Comparison of ENCODE assay signal across 11 cellular contexts in the genomic region with DNA sequence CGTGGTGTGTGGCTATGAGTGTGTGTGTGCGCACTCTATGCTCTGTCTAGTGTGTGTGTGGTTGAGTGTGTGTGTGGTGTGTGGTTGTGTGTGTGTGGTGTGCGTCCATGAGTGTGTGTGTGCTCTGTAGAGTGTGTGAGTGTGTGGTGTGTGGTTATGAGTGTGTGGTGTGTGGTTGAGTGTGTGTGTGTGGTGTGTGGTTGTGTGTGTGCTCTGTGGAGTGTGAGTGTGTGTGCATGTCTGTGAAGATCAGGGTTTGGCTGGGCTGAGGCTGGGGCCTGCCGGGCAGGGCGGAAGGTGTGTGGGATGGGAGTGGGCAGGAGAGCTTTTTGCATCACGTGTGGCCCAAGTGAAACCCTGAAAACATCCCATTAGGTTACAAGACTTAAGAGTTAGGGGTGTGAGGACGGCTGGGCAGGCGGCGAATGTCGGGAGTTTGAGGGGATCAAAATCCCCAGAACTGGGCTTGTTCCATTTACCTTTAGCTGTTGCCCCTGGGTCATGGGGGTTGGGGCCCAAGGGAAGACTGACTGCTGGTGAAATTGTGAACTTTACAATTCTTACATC. TPM values are rescaled to one million over a fixed set of nuclear protein-coding genes. Genes with fewer than 3 reads are reported as not detected.
DNase-seq lines count a peak whose midpoint lies in the region; ATAC-seq, FAIRE-seq and TF ChIP-seq lines count a peak whose summit lies in the region.
"Had no signal": no experiment of that assay in that cellular context is flagged by ENCODE, and none has a peak within 500 bp of the region (broad histone marks: within the 10 kb centered on the region; RNA-seq: fewer than 3 reads in every experiment).

No MANE protein-coding gene starts in this region.

- no peak overlapping the region for H3K4me2 ChIP-seq in hepatocyte

- H4K20me1 ChIP-seq in hepatocyte (ENCODE audit: insufficient read depth, poor library complexity, severe bottlenecking) = no peaks in the 10 kb centered on the region

- peak; percentile 19 for ATAC-seq in GM18861 (IDR thresholded peaks at IDR 0.05; ENCODE audit: unreplicated experiment)
- ATAC-seq in GM21717 (IDR thresholded peaks at IDR 0.05; ENCODE audit: unreplicated experiment) = peak; percentile 23
- peak; percentile 26 for ATAC-seq in HG03460 (IDR thresholded peaks at IDR 0.05; ENCODE audit: unreplicated experiment)

- no peaks in the 10 kb centered on the region for H3K9me2 ChIP-seq in hepatocyte (replicated peaks; ENCODE audit: insufficient read depth)

- H3K9me3 ChIP-seq in small intestine (ENCODE audit: control insufficient read depth, low read depth) (no peaks in the 10 kb centered on the region), hepatocyte (ENCODE audit: low read depth) (no peaks in the 10 kb centered on the region)
- H3K9me3 ChIP-seq: esophagus squamous epithelium had no signal

- H3K27ac ChIP-seq in small intestine (ENCODE audit: low read depth in 1 of 2, low read length in 1 of 2) = peak overlapping the region; percentile 50 to 82
- no peak overlapping the region for H3K27ac ChIP-seq in hepatocyte

- H2AFZ ChIP-seq in hepatocyte = no peak overlapping the region

- no peaks in the 10 kb centered on the region for H3K79me2 ChIP-seq in hepatocyte

- peaks cover 0 to 3% of the 10 kb centered on the region in 2 donors for H3K36me3 ChIP-seq in small intestine (ENCODE audit: control insufficient read depth in 2 of 2, insufficient read depth in 2 of 2, low read length in 2 of 2)
- no peaks in the 10 kb centered on the region for H3K36me3 ChIP-seq in hepatocyte (replicated peaks; ENCODE audit: insufficient read depth, low read depth)
- H3K36me3 ChIP-seq: esophagus squamous epithelium had no signal

- TF ChIP-seq CTCF in hepatocyte (IDR thresholded peaks at IDR 0.05; ENCODE audit: poor library complexity) = no peak

- H3K4me3 ChIP-seq in small intestine (ENCODE audit: low read depth in 1 of 2, low read length in 2 of 2) (no peak overlapping the region), hepatocyte (no peak overlapping the region)
- H3K4me3 ChIP-seq: esophagus squamous epithelium had no signal

- no peak for DNase-seq in small intestine
- DNase-seq in hepatocyte (ENCODE audit: low spot score) = no peak
- no peak for DNase-seq in HT-29 (ENCODE audit: low spot score)
- DNase-seq in NCI-H2081 treated with DMSO at 0.1 percent for 48 hours (lab: John Stamatoyannopoulos, UW) = no peak
- DNase-seq in NCI-H187 (lab: John Stamatoyannopoulos, UW) = no peak
- DNase-seq: esophagus squamous epithelium, NCI-H1694 treated with DMSO at 0.1 percent for 48 hours had no signal

- H3K27me3 ChIP-seq in small intestine (ENCODE audit: control insufficient read depth in 2 of 2, insufficient read depth in 2 of 2, low read length in 2 of 2) (no peaks in the 10 kb centered on the region), hepatocyte (no peaks in the 10 kb centered on the region)
- H3K27me3 ChIP-seq: esophagus squamous epithelium had no signal

- WGBS in small intestine, 3 donors = 74 to 82% (median 78%) methylated on average over 10 of the region's 10 CpGs
- WGBS in hepatocyte (ENCODE audit: low lambda C conversion rate, missing lambda C conversion rate) = 86% methylated on average over 10 of the region's 10 CpGs

- no peak for FAIRE-seq in small intestine (lab: Jason Lieb, UNC)

- H3K4me1 ChIP-seq in small intestine (ENCODE audit: control insufficient read depth in 2 of 2, insufficient read depth in 1 of 2, low read depth in 1 of 2, low read length in 1 of 2) (peaks cover 0 to 5% of the 10 kb centered on the region in 2 donors), hepatocyte (ENCODE audit: insufficient read depth) (no peaks in the 10 kb centered on the region)

RNA-seq across cellular contexts. Expression of a gene that starts 2.9 kb away (rescaled TPM):
- polyA plus RNA-seq in small intestine = 1 to 10 TPM; 1.1 to 6.9 (median 2.4) TPM
- total RNA-seq in hepatocyte = 0.97 and 2.6 TPM in 2 replicates
- polyA plus RNA-seq in hepatocyte = 0.71 and 0.88 TPM in 2 replicates
- total RNA-seq in HT-29 (2014; rRNA removed; shearing (Covaris generic)) = 0.08 and 3.2 TPM in 2 replicates

RNA-seq across cellular contexts. Expression of a gene that starts 21.6 kb away (rescaled TPM):
- polyA plus RNA-seq in small intestine = 1,000 to 10,000 TPM in 1 of 3 donors, 100 to 1,000 TPM in 2; 381 to 3,013 (median 616) TPM
- total RNA-seq in hepatocyte = 22.9 and 23.3 TPM in 2 replicates
- 8.1 and 11.0 TPM in 2 replicates for polyA plus RNA-seq in hepatocyte
- 1.4 and 1.5 TPM in 2 replicates for total RNA-seq in HT-29 (2014; rRNA removed; shearing (Covaris generic))
- total RNA-seq: mononuclear cell had no signal

RNA-seq across cellular contexts. Expression of a gene that starts 27.4 kb away (rescaled TPM):
- polyA plus RNA-seq in small intestine = under 1 TPM in 1 of 3 donors, not detected in 2; 0.24 TPM
- 0.12 TPM in 1 of 2 replicates, not detected in the other for total RNA-seq in hepatocyte
- polyA plus RNA-seq in hepatocyte = 1.3 TPM in 1 of 2 replicates, not detected in the other
- not detected in 2 replicates for total RNA-seq in HT-29 (2014; rRNA removed; shearing (Covaris generic))
- total RNA-seq: esophagus squamous epithelium had no signal

RNA-seq across cellular contexts. Expression of a gene that starts 45.6 kb away (rescaled TPM):
- polyA plus RNA-seq in small intestine (1 to 10 TPM in 1 of 3 donors, under 1 TPM in 2; 0.54 to 4.5 (median 0.67) TPM), hepatocyte (0.52 TPM in 1 of 2 replicates, not detected in the other)
- 0.52 and 0.70 TPM in 2 replicates for total RNA-seq in hepatocyte
- 0.03 and 0.18 TPM in 2 replicates for total RNA-seq in HT-29 (2014; rRNA removed; shearing (Covaris generic))
- total RNA-seq: esophagus squamous epithelium, mononuclear cell had no signal

RNA-seq across cellular contexts. Expression of a gene that starts 59.2 kb away (rescaled TPM):
- not detected for polyA plus RNA-seq in small intestine
- not detected in 2 replicates for total RNA-seq in hepatocyte
- polyA plus RNA-seq in hepatocyte = not detected in 2 replicates
- not detected in 2 replicates for total RNA-seq in HT-29 (2014; rRNA removed; shearing (Covaris generic))
- total RNA-seq: mononuclear cell had no signal
